ENCODE assay signal across 11 cellular contexts in genomic region chr6:143598466-143599080, GRCh38.
A peak's percentile ranks its signal among the peaks of the same experiment; 100 is the strongest.
DNase-seq lines count a peak whose midpoint lies in the region; ATAC-seq lines count a peak whose summit lies in the region.
"Had no signal": no experiment of that assay in that cellular context is flagged by ENCODE, and none has a peak within 500 bp of the region (broad histone marks: within the 10 kb centered on the region; RNA-seq: fewer than 3 reads in every experiment).

No MANE protein-coding gene starts in this region.

- H3K4me3 Mint-ChIP-seq in activated T-helper 17 cell treated with anti-CD3 and anti-CD28 coated beads, Interleukin-2, amount 50 U/mL, for 72 hours, result peak overlapping the region; percentile 63

- no peak overlapping the region for H3K4me3 ChIP-seq in BLaER1 treated with 17β-estradiol and CSF1 and Interleukin-3, amounts not matched to agents 10 nM and 100 nM
- no peak overlapping the region for H3K4me3 ChIP-seq in Jurkat, Clone E6-1 (ENCODE audit: low read length)
- H3K4me3 ChIP-seq: ascending aorta had no signal

- no peaks in the 10 kb centered on the region for H3K36me3 Mint-ChIP-seq in activated T-helper 17 cell treated with anti-CD3 and anti-CD28 coated beads, Interleukin-2, amount 50 U/mL, for 72 hours (ENCODE audit: low read depth)

- peak; percentile 65 for ATAC-seq in GM18519 (IDR thresholded peaks at IDR 0.05; ENCODE audit: low FRiP score, unreplicated experiment)
- ATAC-seq in activated T-helper 17 cell treated with anti-CD3 and anti-CD28 coated beads, Interleukin-2, amount 50 U/mL, for 72 hours (replicated peaks), result peak; percentile 44

- no peaks in the 10 kb centered on the region for H3K27me3 ChIP-seq in BLaER1 treated with 17β-estradiol and CSF1 and Interleukin-3, amounts not matched to agents 10 nM and 100 nM
- H3K27me3 ChIP-seq: ascending aorta had no signal

- H3K4me1 ChIP-seq in BLaER1 treated with 17β-estradiol and CSF1 and Interleukin-3, amounts not matched to agents 10 nM and 100 nM, result peaks cover 5 to 20% (median 9%) of the 10 kb centered on the region in 10 experiments; a peak in 13 of 20 replicates

- H3K27ac ChIP-seq in BLaER1 treated with 17β-estradiol and CSF1 and Interleukin-3, amounts not matched to agents 10 nM and 100 nM, result peak overlapping the region in 4 of 11 experiments; percentile 7 to 29 (median 27); a peak in 4 of 22 replicates
- H3K27ac ChIP-seq: ascending aorta had no signal

- DNase-seq in Jurkat, Clone E6-1 (ENCODE audit: low read depth, low spot score), result peak; percentile 4
- no peak for DNase-seq in NK-92 treated with Interleukin-12 subunit alpha and Interleukin-12 subunit beta, amount 100 ng/mL, for 24 hours (lab: John Stamatoyannopoulos, UW)
- DNase-seq in NCI-H1092 (lab: John Stamatoyannopoulos, UW), result no peak
- DNase-seq in NCI-H2227 treated with DMSO at 0.1 percent for 48 hours (lab: John Stamatoyannopoulos, UW), result no peak
- DNase-seq in HCEC 1CT, result no peak
- DNase-seq: NCI-H1417 treated with DMSO at 0.1 percent for 48 hours, SK-N-SH had no signal

- peak overlapping the region; percentile 85 for H3K27ac Mint-ChIP-seq in activated T-helper 17 cell treated with anti-CD3 and anti-CD28 coated beads, Interleukin-2, amount 50 U/mL, for 72 hours

- no peaks in the 10 kb centered on the region for H3K27me3 Mint-ChIP-seq in activated T-helper 17 cell treated with anti-CD3 and anti-CD28 coated beads, Interleukin-2, amount 50 U/mL, for 72 hours

- peaks cover 24% of the 10 kb centered on the region for H3K4me1 Mint-ChIP-seq in activated T-helper 17 cell treated with anti-CD3 and anti-CD28 coated beads, Interleukin-2, amount 50 U/mL, for 72 hours

- H3K36me3 ChIP-seq in BLaER1 treated with 17β-estradiol and CSF1 and Interleukin-3, amounts not matched to agents 10 nM and 100 nM, result no peaks in the 10 kb centered on the region
- H3K36me3 ChIP-seq: ascending aorta had no signal

- H3K4me2 ChIP-seq in BLaER1 treated with 17β-estradiol and CSF1 and Interleukin-3, amounts not matched to agents 10 nM and 100 nM, result peak overlapping the region; percentile 13 to 67 (median 41); a peak in 19 of 22 replicates
- H3K4me2 ChIP-seq: SK-N-SH had no signal

- H4K20me1 ChIP-seq in BLaER1 treated with 17β-estradiol and CSF1 and Interleukin-3, amounts not matched to agents 10 nM and 100 nM, result 0 out of 22 replicates have a peak, but pooled peaks cover 0 to 4% (median 0%) of the 10 kb centered on the region in 11 experiments

- no peaks in the 10 kb centered on the region for H3K9me3 Mint-ChIP-seq in activated T-helper 17 cell treated with anti-CD3 and anti-CD28 coated beads, Interleukin-2, amount 50 U/mL, for 72 hours

- peaks cover 0 to 6% (median 0%) of the 10 kb centered on the region in 11 experiments; a peak in 5 of 22 replicates for H3K9me3 ChIP-seq in BLaER1 treated with 17β-estradiol and CSF1 and Interleukin-3, amounts not matched to agents 10 nM and 100 nM (replicated peaks in 1 of 11)
- H3K9me3 ChIP-seq: ascending aorta, SK-N-SH had no signal

- H3K9ac ChIP-seq in BLaER1 treated with 17β-estradiol and CSF1 and Interleukin-3, amounts not matched to agents 10 nM and 100 nM, result no peak overlapping the region
- H3K9ac ChIP-seq: SK-N-SH had no signal
